Comparison of ENCODE assay signal across 1 cellular context in the genomic region with DNA sequence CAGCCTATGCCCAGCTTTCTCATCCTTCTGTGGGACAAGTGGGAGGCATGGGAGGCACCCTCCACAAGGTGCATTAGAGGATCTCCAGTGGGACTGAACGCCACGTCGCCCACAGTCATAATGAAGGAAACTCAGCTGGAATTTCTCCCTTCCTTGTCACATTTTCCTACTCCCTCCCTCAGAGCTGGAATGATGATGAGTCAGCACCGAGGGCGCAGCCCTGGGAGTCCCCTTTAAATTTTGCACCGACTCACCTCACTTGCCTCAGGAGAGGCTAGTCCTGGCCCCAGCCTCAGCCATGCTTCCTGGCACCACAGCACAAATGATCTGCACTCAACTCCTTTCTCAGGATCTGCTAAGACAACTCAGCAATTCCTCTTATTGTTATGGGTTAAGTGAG.
A peak's percentile ranks its signal among the peaks of the same experiment; 100 is the strongest.
TF ChIP-seq lines count a peak whose summit lies in the region.

No MANE protein-coding gene starts in this region.

TF ChIP-seq in H1, 55 proteins besides CTCF, POLR2A, EP300 and RAD21:
- TF ChIP-seq FOSL1 (IDR thresholded peaks at IDR 0.05; ENCODE audit: insufficient read depth, low read depth, low read length) (no peak), MAFK (IDR thresholded peaks at IDR 0.05; ENCODE audit: low read depth, low read length) (peak; percentile 39; the same call in 1 of the 2 replicates), BACH1 (IDR thresholded peaks at IDR 0.05; ENCODE audit: low read length) (peak; percentile 68; the same call in 1 of the 2 replicates)
